ENCODE assay signal across 8 cellular contexts in genomic region chr2:27583390-27583915, GRCh38. TPM values are rescaled to one million over a fixed set of nuclear protein-coding genes. Genes with fewer than 3 reads are reported as not detected.
A peak's percentile ranks its signal among the peaks of the same experiment; 100 is the strongest.
DNase-seq lines count a peak whose midpoint lies in the region; ATAC-seq, FAIRE-seq and TF ChIP-seq lines count a peak whose summit lies in the region.

No MANE protein-coding gene starts in this region.

- FAIRE-seq in GM12878 (lab: Jason Lieb, UNC), result no peak

- peak overlapping the region; percentile 93 for H4K91ac ChIP-seq in IMR-90 (ENCODE audit: insufficient read depth, low read depth, low read length)

- peak overlapping the region; percentile 15; the same call in 1 of the 2 replicates for H3K18ac ChIP-seq in IMR-90 (ENCODE audit: low read depth, low read length)

- peak overlapping the region; percentile 25; the same call in 1 of the 2 replicates for H2BK20ac ChIP-seq in IMR-90 (ENCODE audit: low read depth, low read length)

- peak overlapping the region; percentile 87 for H2AK9ac ChIP-seq in IMR-90 (replicated peaks; ENCODE audit: low read depth, low read length, poor library complexity)

- BruUV-seq in IMR-90 (replicated peaks; lab: Mats Ljungman, UMichigan), result TSS peak; percentile 60
- BruUV-seq in GM12878 (replicated peaks; lab: Mats Ljungman, UMichigan), result TSS peak; percentile 76

- H4K20me1 ChIP-seq in DND-41 (ENCODE audit: insufficient read depth, low read length) (peaks cover 5% of the 10 kb centered on the region; the same call in 1 of the 2 replicates), IMR-90 (ENCODE audit: insufficient read depth, low read length) (peaks cover 15% of the 10 kb centered on the region; the same call in 1 of the 2 replicates), GM12878 (ENCODE audit: control insufficient read depth, insufficient read depth) (no peaks in the 10 kb centered on the region)

- peak; percentile 12; the same call in 1 of the 3 replicates for ATAC-seq in DND-41 (ENCODE audit: insufficient read depth, low read depth)
- ATAC-seq in IMR-90 (ENCODE audit: low read depth), result peak; percentile 6; the same call in 1 of the 2 replicates
- ATAC-seq in GM12878, result peak; percentile 7
- ATAC-seq in lung (ENCODE audit: insufficient read depth, low FRiP score), result no peak
- no peak for ATAC-seq in HG02623 (IDR thresholded peaks at IDR 0.05; ENCODE audit: unreplicated experiment)

- peak overlapping the region; percentile 64 for H2BK120ac ChIP-seq in IMR-90 (ENCODE audit: low read depth, low read length)

- in situ Hi-C loops in IMR-90 (cut with MboI; ENCODE audit: low sequenced_read_pairs), result no loop called here
- in situ Hi-C loops in GM12878 (cut with MboI), result no loop called here

- H3K4me1 ChIP-seq in DND-41 (ENCODE audit: insufficient read depth, low read length) (peaks cover 25% of the 10 kb centered on the region), IMR-90 (ENCODE audit: control insufficient read depth, insufficient read depth, low read length) (peaks cover 3% of the 10 kb centered on the region; the same call in 1 of the 2 replicates), GM12878 (ENCODE audit: control insufficient read depth, insufficient read depth, low read length) (0 out of 2 replicates have a peak, but pooled peaks cover 3% of the 10 kb centered on the region), lung (ENCODE audit: control insufficient read depth in 2 of 2, insufficient read depth in 2 of 2, low read length in 2 of 2) (peaks cover 5 to 14% of the 10 kb centered on the region in 2 donors), uterus (peaks cover 10 to 11% of the 10 kb centered on the region in 2 donors)

- SMC1A ChIA-PET in GM12878 (lab: Charles Lee; ENCODE audit: uncharacterized antibody, unreplicated experiment), result interaction anchor here (1.4 to 1.7 kb wide), 2 partner anchors 14 to 45 kb away, joined by 3 to 6 read pairs; partner anchors contain the start of genes CCDC121 and GPN1

- H4K5ac ChIP-seq in IMR-90 (ENCODE audit: low read depth, low read length), result peak overlapping the region; percentile 80

- peak overlapping the region; percentile 85 for H3K56ac ChIP-seq in IMR-90 (ENCODE audit: extremely low read depth, insufficient read depth, low read length)

- TF ChIP-seq CTCF in DND-41 (IDR thresholded peaks at IDR 0.05; ENCODE audit: borderline replicate concordance, extremely low read depth, low read length, poor library complexity, severe bottlenecking) (no peak), IMR-90 (conservative IDR thresholded peaks at IDR 0.05; ENCODE audit: low read depth, low read length) (no peak), GM12878 (IDR thresholded peaks at IDR 0.05 in 2 of 3, conservative IDR thresholded peaks at IDR 0.05 in 1 of 3; ENCODE audit: control insufficient read depth in 2 of 3, extremely low read depth in 1 of 3, insufficient read depth in 1 of 3, low read depth in 3 of 3, low read length in 3 of 3) (no peak), lung (IDR thresholded peaks at IDR 0.05; ENCODE audit: control extremely low read depth, extremely low read depth) (no peak), uterus (IDR thresholded peaks at IDR 0.05) (no peak)

- 10% methylated on average over 4 of the region's 12 CpGs; no CpG with 5 or more reads in 1 of the 2 experiments for WGBS in IMR-90 (ENCODE audit: extremely low coverage in 2 of 2, insufficient read length in 1 of 2), 2 experiments
- WGBS in GM12878 (ENCODE audit: insufficient coverage, insufficient replicate concordance, low lambda C conversion rate, missing lambda C conversion rate), result 2% methylated on average over 12 of the region's 12 CpGs
- 3 to 5% methylated on average over 12 of the region's 12 CpGs for WGBS in lung, 2 donors

- TF ChIP-seq POLR2A in IMR-90 (IDR thresholded peaks at IDR 0.05; ENCODE audit: low read depth, low read length) (no peak), GM12878 (IDR thresholded peaks at IDR 0.05; ENCODE audit: low read depth, low read length) (no peak), uterus (IDR thresholded peaks at IDR 0.05) (no peak)

- H3K4me2 ChIP-seq in DND-41 (ENCODE audit: insufficient read depth, low read length), result peak overlapping the region; percentile 78
- peak overlapping the region; percentile 98 for H3K4me2 ChIP-seq in IMR-90 (ENCODE audit: low read depth, low read length)
- H3K4me2 ChIP-seq in GM12878 (ENCODE audit: control insufficient read depth, insufficient read depth), result peak overlapping the region; percentile 64

- H2AK5ac ChIP-seq in IMR-90 (ENCODE audit: low read depth, low read length), result peak overlapping the region; percentile 83

- H3K4ac ChIP-seq in IMR-90 (ENCODE audit: low read depth, low read length), result peak overlapping the region; percentile 93

- DNase-seq in DND-41 (no peak), IMR-90 (peak; percentile 24), GM12878 (ENCODE audit: low read depth, low spot score) (no peak), lung (ENCODE audit: low spot score) (no peak), uterus (no peak), inferior parietal cortex (ENCODE audit: extremely low spot score) (no peak)
- DNase-seq in stimulated activated CD4-positive, alpha-beta T cell treated with anti-CD3 and anti-CD28 coated beads, Interleukin-12 subunit alpha, Interleukin-12 subunit beta, amount 100 ng/mL, for 4 hours, result no peak

- POLR2A ChIA-PET in IMR-90 (lab: Charles Lee; ENCODE audit: unreplicated experiment) (interaction anchor here (1.0 kb wide), 1 partner anchor 14 kb away, joined by 3 read pairs; no protein-coding TSS in a partner anchor), GM12878 (lab: Charles Lee) (interaction anchor here (1.1 kb wide), 2 partner anchors 45 to 174 kb away, joined by 4 to 6 read pairs; partner anchors contain the start of genes CCDC121, GPN1 and PPM1G)

- H2AFZ ChIP-seq in DND-41 (ENCODE audit: low read depth, low read length) (peak overlapping the region; percentile 77), IMR-90 (replicated peaks; ENCODE audit: low read length, poor library complexity) (peak overlapping the region; percentile 93), GM12878 (ENCODE audit: control insufficient read depth, low read depth, low read length) (peak overlapping the region; percentile 76)

- H3K14ac ChIP-seq in IMR-90 (replicated peaks; ENCODE audit: low read depth, low read length), result peak overlapping the region; percentile 96

- no peak for TF ChIP-seq RAD21 in IMR-90 (IDR thresholded peaks at IDR 0.05; ENCODE audit: low read length)
- no peak for TF ChIP-seq RAD21 in GM12878 (IDR thresholded peaks at IDR 0.05; ENCODE audit: insufficient read depth, low read depth, low read length)

- peak overlapping the region; percentile 37; the same call in 1 of the 3 replicates for H2BK15ac ChIP-seq in IMR-90 (ENCODE audit: low read depth, low read length)

- intact Hi-C loops in IMR-90 (cut with micrococcal nuclease), result no loop called here
- intact Hi-C loops in GM12878 (cut with micrococcal nuclease; ENCODE audit: unreplicated experiment), result loop anchor here (5.0 to 10.0 kb wide), 2 partner anchors 44 to 179 kb away; partner anchors contain the start of genes CCDC121, GPN1 and PPM1G
- intact Hi-C loops in uterus (cut with DNase I; ENCODE audit: low total_unique reads), result no loop called here

- RAD21 ChIA-PET in GM12878 (lab: Charles Lee; ENCODE audit: unreplicated experiment), result interaction anchor here (1.1 kb wide), 1 partner anchor 45 kb away, joined by 4 read pairs; the partner anchor contains the start of genes CCDC121 and GPN1

- H3K79me2 ChIP-seq in DND-41 (ENCODE audit: insufficient read depth, low read length) (peaks cover 55% of the 10 kb centered on the region), GM12878 (ENCODE audit: control insufficient read depth, insufficient read depth, low read length) (peaks cover 55% of the 10 kb centered on the region)

- peaks cover 6% of the 10 kb centered on the region; the same call in 1 of the 2 replicates for H3K9me1 ChIP-seq in IMR-90 (ENCODE audit: insufficient read depth, low read length)

- peak overlapping the region; percentile 87 to 99 for H4K8ac ChIP-seq in IMR-90 (ENCODE audit: low read depth in 2 of 2, low read length in 2 of 2)

- H3K36me3 ChIP-seq in DND-41 (ENCODE audit: insufficient read depth, low read length), result no peaks in the 10 kb centered on the region
- no peaks in the 10 kb centered on the region for H3K36me3 ChIP-seq in IMR-90 (ENCODE audit: control insufficient read depth, insufficient read depth, low read length)
- no peaks in the 10 kb centered on the region for H3K36me3 ChIP-seq in GM12878 (ENCODE audit: control insufficient read depth in 2 of 2, insufficient read depth in 2 of 2, low read length in 1 of 2)
- no peaks in the 10 kb centered on the region for H3K36me3 ChIP-seq in lung (ENCODE audit: control insufficient read depth in 2 of 2, insufficient read depth in 2 of 2, low read length in 2 of 2)
- H3K36me3 ChIP-seq in uterus, result no peaks in the 10 kb centered on the region

- peak overlapping the region; percentile 56 for H3K27ac ChIP-seq in DND-41 (ENCODE audit: low read length)
- H3K27ac ChIP-seq in IMR-90 (ENCODE audit: insufficient read depth, low read length), result peak overlapping the region; percentile 22
- H3K27ac ChIP-seq in GM12878 (ENCODE audit: control insufficient read depth, insufficient read depth), result peak overlapping the region; percentile 68
- peak overlapping the region; percentile 24 to 89 for H3K27ac ChIP-seq in lung (ENCODE audit: low read depth in 1 of 2, low read length in 1 of 2)
- H3K27ac ChIP-seq in uterus, result peak overlapping the region; percentile 47 to 74

- peak overlapping the region; percentile 53 for H3K9ac ChIP-seq in DND-41 (ENCODE audit: low read depth, low read length)
- H3K9ac ChIP-seq in IMR-90 (ENCODE audit: low read depth, low read length), result peak overlapping the region; percentile 72
- H3K9ac ChIP-seq in GM12878 (ENCODE audit: control insufficient read depth, insufficient read depth, low read length), result peak overlapping the region; percentile 74

- no peak for TF ChIP-seq EP300 in GM12878 (IDR thresholded peaks at IDR 0.05; ENCODE audit: borderline replicate concordance in 1 of 2, control insufficient read depth in 1 of 2, low read depth in 2 of 2, low read length in 2 of 2)

- H2BK5ac ChIP-seq in IMR-90 (ENCODE audit: low read depth, low read length, poor library complexity, severe bottlenecking), result peak overlapping the region; percentile 3

- CTCF ChIA-PET in IMR-90 (lab: Yijun Ruan, JAX), result no interaction called here
- CTCF ChIA-PET in GM12878 (lab: Yijun Ruan, JAX), result no interaction called here

- dilution Hi-C loops in IMR-90 (cut with HindIII; ENCODE audit: low sequenced_read_pairs, unreplicated experiment), result no loop called here

- peaks cover 10 to 33% of the 10 kb centered on the region in 2 experiments for H3K79me1 ChIP-seq in IMR-90 (ENCODE audit: low read depth in 1 of 2, low read length in 2 of 2)

- H3K9me3 ChIP-seq in DND-41 (ENCODE audit: insufficient read depth, low read length, severe bottlenecking) (no peaks in the 10 kb centered on the region), IMR-90 (ENCODE audit: control insufficient read depth, insufficient read depth, low read length) (peaks cover 2% of the 10 kb centered on the region; the same call in 1 of the 2 replicates), GM12878 (replicated peaks; ENCODE audit: control insufficient read depth, insufficient read depth, low read length) (peaks cover 2% of the 10 kb centered on the region; the same call in 2 of the 3 replicates), lung (ENCODE audit: control insufficient read depth in 2 of 2, insufficient read depth in 1 of 2, low read length in 1 of 2) (peaks cover 3 to 5% of the 10 kb centered on the region in 2 donors), uterus (no peaks in the 10 kb centered on the region)

- H3K4me3 ChIP-seq in DND-41 (ENCODE audit: low read depth in 1 of 2, low read length in 2 of 2), result peak overlapping the region; percentile 25 to 61; a peak in 3 of 4 replicates
- peak overlapping the region; percentile 69 for H3K4me3 ChIP-seq in IMR-90 (ENCODE audit: insufficient read depth, low read depth, low read length)
- peak overlapping the region; percentile 98 for H3K4me3 ChIP-seq in GM12878
- peak overlapping the region; percentile 68 for H3K4me3 ChIP-seq in lung
- peak overlapping the region; percentile 52 to 68 for H3K4me3 ChIP-seq in uterus

- peak overlapping the region; percentile 74 for H3K23ac ChIP-seq in IMR-90 (ENCODE audit: low read depth, low read length)

- peaks cover 3% of the 10 kb centered on the region for H3K27me3 ChIP-seq in DND-41 (ENCODE audit: insufficient read depth, low read length, poor library complexity)
- H3K27me3 ChIP-seq in IMR-90 (ENCODE audit: control insufficient read depth, insufficient read depth, low read length), result no peaks in the 10 kb centered on the region
- H3K27me3 ChIP-seq in GM12878 (replicated peaks in 1 of 2; ENCODE audit: control insufficient read depth in 2 of 2, insufficient read depth in 2 of 2, low read length in 1 of 2), result no peaks in the 10 kb centered on the region
- no peaks in the 10 kb centered on the region for H3K27me3 ChIP-seq in lung (ENCODE audit: control insufficient read depth, insufficient read depth)
- no peaks in the 10 kb centered on the region for H3K27me3 ChIP-seq in uterus

RNA-seq across cellular contexts. Expression of gene ZNF512, which starts 0.6 kb away (rescaled TPM):
- 32.2 and 56.5 TPM in 2 replicates for total RNA-seq in IMR-90 (2012; rRNA removed)
- 17.0 and 25.8 TPM in 2 replicates for polyA plus RNA-seq in IMR-90 (2012; rRNA removed)
- 4.5 and 7.7 TPM in 2 replicates for polyA plus RNA-seq in IMR-90 (2012; cell fraction: cytosol; rRNA removed)
- 5.6 and 47.4 TPM in 2 replicates for polyA plus RNA-seq in IMR-90 (2012; cell fraction: nucleus; rRNA removed; ENCODE audit: low replicate concordance)
- 171 and 172 TPM in 2 replicates for total RNA-seq in GM12878 (2013; cell fraction: nucleolus; rRNA removed)
- total RNA-seq in GM12878 (2014; rRNA removed), result 24.6 and 32.2 TPM in 2 replicates
- 30.8 and 33.4 TPM in 2 replicates for total RNA-seq in GM12878 (2014; rRNA removed; fragmentation: Illumina TruSeq; extraction: Trizol)
- 28.9 and 31.7 TPM in 2 replicates for total RNA-seq in GM12878 (2021)
- 14.6 TPM for polyA plus RNA-seq in GM12878 (2011; ENCODE audit: low read depth)
- polyA plus RNA-seq in GM12878 (2011; rRNA removed), result 61.9 and 83.4 TPM in 2 replicates
- 34.9 and 53.0 TPM in 2 replicates for polyA plus RNA-seq in GM12878 (2011; cell fraction: cytosol; rRNA removed)
- 91.1 and 106 TPM in 2 replicates for polyA plus RNA-seq in GM12878 (2011; cell fraction: nucleus; rRNA removed)
- polyA plus RNA-seq in GM12878 (2012), result 16.7 and 19.8 TPM in 2 replicates
- 50.3 and 78.6 TPM in 2 replicates for polyA plus RNA-seq in GM12878 (2014; fragmentation: Illumina TruSeq; extraction: Trizol)
- 10 to 100 TPM; 14.1 to 21.2 TPM for polyA plus RNA-seq in GM12878 (2014; fragmentation: Nextera tagmentation; extraction: Ambion mirVana)
- polyA plus RNA-seq in GM12878 (2014; rRNA removed), result 29.8 and 32.5 TPM in 2 replicates
- polyA plus RNA-seq in GM12878 (2016; fragmentation: Nextera tagmentation; extraction: Ambion mirVana), result 10 to 100 TPM; 29.3 to 31.6 TPM
- polyA minus RNA-seq in GM12878 (2011; rRNA and poly(A)+ RNA removed), result 41.3 and 45.0 TPM in 2 replicates
- polyA minus RNA-seq in GM12878 (2011; cell fraction: cytosol; rRNA and poly(A)+ RNA removed), result 8.3 and 11.2 TPM in 2 replicates
- polyA minus RNA-seq in GM12878 (2011; cell fraction: nucleus; rRNA and poly(A)+ RNA removed), result 25.6 and 30.3 TPM in 2 replicates
- 10 to 100 TPM; 25.0 to 64.9 TPM for total RNA-seq in lung
- 10 to 100 TPM; 10.5 to 12.2 TPM for polyA plus RNA-seq in lung
- total RNA-seq in uterus, result 10 to 100 TPM; 17.9 to 82.9 (median 42.6) TPM

RNA-seq across cellular contexts. Expression of gene CCDC121, which starts 45.4 kb away (rescaled TPM):
- 2.0 and 2.2 TPM in 2 replicates for total RNA-seq in IMR-90 (2012; rRNA removed)
- polyA plus RNA-seq in IMR-90 (2012; rRNA removed), result 0.65 and 0.67 TPM in 2 replicates
- 0.12 and 0.47 TPM in 2 replicates for polyA plus RNA-seq in IMR-90 (2012; cell fraction: cytosol; rRNA removed)
- 0.72 and 1.5 TPM in 2 replicates for polyA plus RNA-seq in IMR-90 (2012; cell fraction: nucleus; rRNA removed; ENCODE audit: low replicate concordance)
- 1.6 and 2.8 TPM in 2 replicates for total RNA-seq in GM12878 (2013; cell fraction: nucleolus; rRNA removed)
- total RNA-seq in GM12878 (2014; rRNA removed), result 0.34 and 1.0 TPM in 2 replicates
- 0.67 and 0.97 TPM in 2 replicates for total RNA-seq in GM12878 (2014; rRNA removed; fragmentation: Illumina TruSeq; extraction: Trizol)
- total RNA-seq in GM12878 (2021), result 0.49 and 0.53 TPM in 2 replicates
- 0.54 TPM for polyA plus RNA-seq in GM12878 (2011; ENCODE audit: low read depth)
- 1.2 and 2.0 TPM in 2 replicates for polyA plus RNA-seq in GM12878 (2011; rRNA removed)
- 0.31 and 0.37 TPM in 2 replicates for polyA plus RNA-seq in GM12878 (2011; cell fraction: cytosol; rRNA removed)
- polyA plus RNA-seq in GM12878 (2011; cell fraction: nucleus; rRNA removed), result 1.3 and 1.5 TPM in 2 replicates
- 0.66 and 1.5 TPM in 2 replicates for polyA plus RNA-seq in GM12878 (2012)
- polyA plus RNA-seq in GM12878 (2014; fragmentation: Illumina TruSeq; extraction: Trizol), result 0.97 and 1.3 TPM in 2 replicates
- polyA plus RNA-seq in GM12878 (2014; fragmentation: Nextera tagmentation; extraction: Ambion mirVana), result under 1 TPM; 0.37 to 0.38 TPM
- 0.48 and 0.85 TPM in 2 replicates for polyA plus RNA-seq in GM12878 (2014; rRNA removed)
- under 1 TPM; 0.59 to 0.84 TPM for polyA plus RNA-seq in GM12878 (2016; fragmentation: Nextera tagmentation; extraction: Ambion mirVana)
- 0.82 and 1.0 TPM in 2 replicates for polyA minus RNA-seq in GM12878 (2011; rRNA and poly(A)+ RNA removed)
- polyA minus RNA-seq in GM12878 (2011; cell fraction: cytosol; rRNA and poly(A)+ RNA removed), result 0.94 TPM in 1 of 2 replicates, not detected in the other
- 1.1 and 2.6 TPM in 2 replicates for polyA minus RNA-seq in GM12878 (2011; cell fraction: nucleus; rRNA and poly(A)+ RNA removed)
- 10 to 100 TPM in 1 of 2 donors, 1 to 10 TPM in 1; 4.8 to 12.8 TPM for total RNA-seq in lung
- 1 to 10 TPM; 1.8 to 2.2 TPM for polyA plus RNA-seq in lung
- 10 to 100 TPM in 1 of 4 donors, 1 to 10 TPM in 3; 3.5 to 12.3 (median 7.3) TPM for total RNA-seq in uterus

RNA-seq across cellular contexts. Expression of gene GPN1, which starts 45.4 kb away (rescaled TPM):
- total RNA-seq in IMR-90 (2012; rRNA removed), result 53.0 and 63.8 TPM in 2 replicates
- polyA plus RNA-seq in IMR-90 (2012; rRNA removed), result 34.9 and 37.8 TPM in 2 replicates
- 15.2 and 19.7 TPM in 2 replicates for polyA plus RNA-seq in IMR-90 (2012; cell fraction: cytosol; rRNA removed)
- polyA plus RNA-seq in IMR-90 (2012; cell fraction: nucleus; rRNA removed; ENCODE audit: low replicate concordance), result 6.3 and 28.2 TPM in 2 replicates
- 21.0 and 21.7 TPM in 2 replicates for total RNA-seq in GM12878 (2013; cell fraction: nucleolus; rRNA removed)
- 36.9 and 39.3 TPM in 2 replicates for total RNA-seq in GM12878 (2014; rRNA removed)
- total RNA-seq in GM12878 (2014; rRNA removed; fragmentation: Illumina TruSeq; extraction: Trizol), result 39.0 and 39.8 TPM in 2 replicates
- total RNA-seq in GM12878 (2021), result 32.1 and 38.8 TPM in 2 replicates
- 32.6 TPM for polyA plus RNA-seq in GM12878 (2011; ENCODE audit: low read depth)
- polyA plus RNA-seq in GM12878 (2011; rRNA removed), result 71.6 and 80.2 TPM in 2 replicates
- 37.7 and 40.9 TPM in 2 replicates for polyA plus RNA-seq in GM12878 (2011; cell fraction: cytosol; rRNA removed)
- polyA plus RNA-seq in GM12878 (2011; cell fraction: nucleus; rRNA removed), result 27.2 and 29.9 TPM in 2 replicates
- 33.0 and 33.1 TPM in 2 replicates for polyA plus RNA-seq in GM12878 (2012)
- polyA plus RNA-seq in GM12878 (2014; fragmentation: Illumina TruSeq; extraction: Trizol), result 55.3 and 62.2 TPM in 2 replicates
- polyA plus RNA-seq in GM12878 (2014; fragmentation: Nextera tagmentation; extraction: Ambion mirVana), result 100 to 1,000 TPM in 1 of 2 experiments, 10 to 100 TPM in 1; 89.5 to 108 TPM
- 36.3 and 41.0 TPM in 2 replicates for polyA plus RNA-seq in GM12878 (2014; rRNA removed)
- polyA plus RNA-seq in GM12878 (2016; fragmentation: Nextera tagmentation; extraction: Ambion mirVana), result 10 to 100 TPM; 65.4 to 69.4 TPM
- 43.0 and 56.9 TPM in 2 replicates for polyA minus RNA-seq in GM12878 (2011; rRNA and poly(A)+ RNA removed)
- 19.2 and 21.0 TPM in 2 replicates for polyA minus RNA-seq in GM12878 (2011; cell fraction: cytosol; rRNA and poly(A)+ RNA removed)
- polyA minus RNA-seq in GM12878 (2011; cell fraction: nucleus; rRNA and poly(A)+ RNA removed), result 22.2 and 32.7 TPM in 2 replicates
- total RNA-seq in lung, result 10 to 100 TPM; 25.0 to 30.7 TPM
- 10 to 100 TPM; 16.4 to 29.7 TPM for polyA plus RNA-seq in lung
- total RNA-seq in uterus, result 10 to 100 TPM; 13.3 to 38.6 (median 19.7) TPM

Comparison
In these comparisons a context has a peak if more than half of its experiments do, and no peak if none do; other contexts are left out.
1. ATAC-seq: peak in DND-41 (single experiment), IMR-90 (single experiment) and GM12878 (single experiment); none in lung (single experiment) and HG02623 (single experiment).
2. H3K4me3 ChIP-seq: peak in every context shown above with its lines; median percentile 98 in GM12878; 69 in IMR-90; 68 in lung; 60 in uterus; 43 in DND-41.
3. Peak in every context shown above with its lines, with median percentiles within 50 percentile points of each other: H2AFZ ChIP-seq, H3K27ac ChIP-seq, H3K4me2 ChIP-seq and H3K9ac ChIP-seq.